In genomic region chr10:132665946-132666732, GRCh38 we compare ENCODE assay signal across 10 cellular contexts.
A peak's percentile ranks its signal among the peaks of the same experiment; 100 is the strongest.
DNase-seq lines count a peak whose midpoint lies in the region; ATAC-seq and TF ChIP-seq lines count a peak whose summit lies in the region.
"Had no signal": no experiment of that assay in that cellular context is flagged by ENCODE, and none has a peak within 500 bp of the region (broad histone marks: within the 10 kb centered on the region; RNA-seq: fewer than 3 reads in every experiment).

No MANE protein-coding gene starts in this region.

- WGBS in stomach, 5 donors: 84 to 91% (median 90%) methylated on average over 15 of the region's 15 CpGs

- TF ChIP-seq POLR2A in stomach (IDR thresholded peaks at IDR 0.05): no peak

- H3K4me3 ChIP-seq in stomach: no peak overlapping the region

- no peak for TF ChIP-seq CTCF in stomach (IDR thresholded peaks at IDR 0.05)

- peaks cover 0 to 24% (median 10%) of the 10 kb centered on the region in 4 donors for H3K4me1 ChIP-seq in stomach

- intact Hi-C loops in Right ventricle myocardium superior (cut with DNase I): loop anchor here (10.0 kb wide), 1 partner anchor 69 kb away; no protein-coding TSS in a partner anchor
- intact Hi-C loops in Right ventricle myocardium inferior (cut with DNase I): no loop called here
- intact Hi-C loops in stomach (cut with DNase I; ENCODE audit: low total_unique reads): no loop called here

- no peak for TF ChIP-seq EP300 in stomach (IDR thresholded peaks at IDR 0.05)

- no peaks in the 10 kb centered on the region for H3K27me3 ChIP-seq in stomach

- peak overlapping the region in 3 of 5 donors; percentile 19 to 36 (median 23) for H3K27ac ChIP-seq in stomach

- peaks cover 4 to 12% (median 8%) of the 10 kb centered on the region in 4 donors for H3K36me3 ChIP-seq in stomach

- ATAC-seq in Right ventricle myocardium superior (ENCODE audit: poor library complexity): no peak
- no peak for ATAC-seq in Right ventricle myocardium inferior
- no peak for ATAC-seq in GM19023 (IDR thresholded peaks at IDR 0.05; ENCODE audit: unreplicated experiment)

- DNase-seq in Right ventricle myocardium superior (peak; percentile 6), Right ventricle myocardium inferior (ENCODE audit: missing footprints) (no peak), RKO (ENCODE audit: low spot score) (peak; percentile 93), fibroblast of gingiva (ENCODE audit: low read depth) (peak; percentile 21), stomach (no peak), NCI-H748 treated with DMSO at 0.1 percent for 48 hours (lab: John Stamatoyannopoulos, UW) (no peak), epidermal melanocyte (ENCODE audit: insufficient read length, low spot score) (no peak)
- DNase-seq: activated CD4-positive, CD25-positive, alpha-beta regulatory T cell treated with anti-CD3 and anti-CD28 coated beads, Interleukin-2, amount 50 U/mL, for 72 hours; DMS53 had no signal

- H3K9me3 ChIP-seq in stomach: no peaks in the 10 kb centered on the region

Comparison
In these comparisons a context has a peak if more than half of its experiments do, and no peak if none do; other contexts are left out.
1. DNase-seq: peak in Right ventricle myocardium superior (single experiment), RKO (single experiment) and fibroblast of gingiva (single experiment); none in Right ventricle myocardium inferior (single experiment), stomach (single experiment), NCI-H748 treated with DMSO at 0.1 percent for 48 hours (single experiment) and epidermal melanocyte (single experiment).